ENCODE assay signal across 8 cellular contexts in the genomic region with DNA sequence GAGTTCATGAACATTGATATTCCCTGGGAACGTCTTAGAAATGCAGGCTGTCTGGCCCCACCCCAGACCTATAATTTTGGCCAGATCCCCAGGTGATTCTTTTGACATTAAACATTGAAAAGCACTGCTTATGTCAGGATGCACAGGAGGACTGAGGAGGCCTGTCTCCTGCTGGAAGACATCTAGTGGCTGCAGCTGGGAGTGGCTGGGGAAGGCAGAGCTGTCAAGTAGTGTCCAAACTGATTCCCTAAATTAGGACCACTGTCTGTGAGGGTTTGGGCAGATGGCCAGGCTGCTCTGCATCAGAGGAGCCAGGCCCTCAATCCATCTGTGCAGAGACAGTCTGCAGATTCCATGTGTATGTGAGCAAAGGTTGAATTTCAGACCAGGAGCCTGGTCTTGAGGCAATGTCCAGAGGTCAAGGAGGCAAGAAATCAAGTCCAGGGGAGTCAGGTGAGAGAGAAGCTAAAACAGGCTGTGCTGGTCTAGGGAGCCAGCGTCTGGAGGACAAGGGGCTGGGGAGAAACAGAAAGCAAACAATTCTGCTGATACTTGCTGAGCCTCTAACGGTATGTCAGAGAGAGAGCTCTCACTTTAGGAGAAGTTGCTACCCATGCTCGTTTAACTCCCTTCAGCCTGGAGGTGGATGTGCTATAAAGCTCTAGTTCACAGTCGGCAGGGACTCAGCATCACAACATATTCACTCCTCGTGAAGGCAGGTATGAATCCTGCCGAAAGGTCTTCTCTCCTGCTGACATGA. TPM values are rescaled to one million over a fixed set of nuclear protein-coding genes. Genes with fewer than 3 reads are reported as not detected.
DNase-seq lines count a peak whose midpoint lies in the region; ATAC-seq and TF ChIP-seq lines count a peak whose summit lies in the region.

No MANE protein-coding gene starts in this region.

- CTCF ChIA-PET in RWPE1 (lab: Yijun Ruan, JAX) = interaction anchor here (0.6 kb wide), 1 partner anchor 1977 kb away, joined by 3 read pairs; no protein-coding TSS in a partner anchor
- CTCF ChIA-PET in naive thymus-derived CD4-positive, alpha-beta T cell (lab: Charles Lee) = interaction anchor here (1.0 to 2.0 kb wide), 6 partner anchors 28 to 134 kb away, joined by 3 to 7 read pairs (median 4); a partner anchor contains a TSS

- no peaks in the 10 kb centered on the region for H3K9me2 ChIP-seq in DOHH2 (replicated peaks; ENCODE audit: control insufficient read depth, low read length)

- H3K36me3 Mint-ChIP-seq in naive thymus-derived CD4-positive, alpha-beta T cell = peaks cover 0 to 23% (median 0%) of the 10 kb centered on the region in 5 donors

- no peaks in the 10 kb centered on the region for H3F3A ChIP-seq in DOHH2 (ENCODE audit: control insufficient read depth, insufficient read depth)

- no peaks in the 10 kb centered on the region for H3K36me3 ChIP-seq in DOHH2 (ENCODE audit: control insufficient read depth, low read length)
- no peaks in the 10 kb centered on the region for H3K36me3 ChIP-seq in naive thymus-derived CD4-positive, alpha-beta T cell (ENCODE audit: control insufficient read depth in 2 of 3, insufficient read depth in 3 of 3, low read length in 3 of 3)

- peak; percentile 53 for TF ChIP-seq CTCF in DOHH2 (IDR thresholded peaks at IDR 0.05; ENCODE audit: low read depth, low read length, poor library complexity, severe bottlenecking)
- peak; percentile 23; the same call in 1 of the 2 replicates for TF ChIP-seq CTCF in RWPE1 (conservative IDR thresholded peaks at IDR 0.05; ENCODE audit: low read depth)

- H3K9me3 ChIP-seq in DOHH2 (ENCODE audit: control insufficient read depth, insufficient read depth, low read length) = no peaks in the 10 kb centered on the region
- H3K9me3 ChIP-seq in naive thymus-derived CD4-positive, alpha-beta T cell (ENCODE audit: control insufficient read depth in 2 of 3, low read length in 3 of 3) = no peaks in the 10 kb centered on the region

- H3K27ac ChIP-seq in DOHH2 (ENCODE audit: low read depth, low read length) (no peak overlapping the region), RWPE1 (no peak overlapping the region)
- no peak overlapping the region for H3K27ac ChIP-seq in naive thymus-derived CD4-positive, alpha-beta T cell (ENCODE audit: low read depth, low read length)

- H4K20me1 ChIP-seq in DOHH2 (ENCODE audit: control insufficient read depth, insufficient read depth, low read depth, low read length) = no peaks in the 10 kb centered on the region

- H3K27ac Mint-ChIP-seq in naive thymus-derived CD4-positive, alpha-beta T cell = peak overlapping the region; percentile 59 to 100 (median 93)

- H3K4me2 ChIP-seq in DOHH2 (ENCODE audit: low read length) = no peak overlapping the region

- H3K4me1 Mint-ChIP-seq in naive thymus-derived CD4-positive, alpha-beta T cell = peaks cover 28 to 72% (median 64%) of the 10 kb centered on the region in 7 donors

- no peaks in the 10 kb centered on the region for H3K79me2 ChIP-seq in DOHH2 (ENCODE audit: control insufficient read depth, low read length)

- POLR2A ChIA-PET in RWPE1 (lab: Yijun Ruan, JAX; ENCODE audit: low non-redundant PET) = no interaction called here
- POLR2A ChIA-PET in naive thymus-derived CD4-positive, alpha-beta T cell (lab: Charles Lee) = interaction anchor here (0.6 to 3.9 kb wide), 3 partner anchors 11 to 76 kb away, joined by 4 to 20 read pairs (median 6); no protein-coding TSS in a partner anchor

- H3K9me3 Mint-ChIP-seq in naive thymus-derived CD4-positive, alpha-beta T cell = peaks cover 0 to 5% (median 0%) of the 10 kb centered on the region in 11 donors

- H3K4me3 Mint-ChIP-seq in naive thymus-derived CD4-positive, alpha-beta T cell = peak overlapping the region in 9 of 10 donors; percentile 11 to 65 (median 40)

- no peak overlapping the region for H3K4me3 ChIP-seq in DOHH2 (ENCODE audit: low read length)
- no peak overlapping the region for H3K4me3 ChIP-seq in naive thymus-derived CD4-positive, alpha-beta T cell (ENCODE audit: low read length)

- no peak for ATAC-seq in naive thymus-derived CD4-positive, alpha-beta T cell
- ATAC-seq in HG02981 (IDR thresholded peaks at IDR 0.05; ENCODE audit: unreplicated experiment) = no peak

- intact Hi-C loops in naive thymus-derived CD4-positive, alpha-beta T cell (cut with micrococcal nuclease) = loop anchor here (1.0 to 10.0 kb wide), 3 partner anchors 132 to 979 kb away; a partner anchor contains a TSS

- DNase-seq in HCEC 1CT = peak; percentile 41
- peak; percentile 44 for DNase-seq in RWPE1 (ENCODE audit: low spot score)
- peak; percentile 58 for DNase-seq in ecto neural progenitor cell (ENCODE audit: low spot score)
- peak in 3 of 9 donors; percentile 24 to 39 (median 28) for DNase-seq in naive thymus-derived CD4-positive, alpha-beta T cell
- DNase-seq in SKM-1 (lab: John Stamatoyannopoulos, UW; ENCODE audit: unreplicated experiment) = no peak
- no peak for DNase-seq in NOMO-1 treated with dmso at 0.1 percent for 144 hours (lab: John Stamatoyannopoulos, UW; ENCODE audit: unreplicated experiment)

- H3K27me3 ChIP-seq in DOHH2 (ENCODE audit: control insufficient read depth, low read length) = no peaks in the 10 kb centered on the region
- H3K27me3 ChIP-seq in naive thymus-derived CD4-positive, alpha-beta T cell (ENCODE audit: control insufficient read depth in 2 of 2, insufficient read depth in 2 of 2, low read length in 2 of 2) = no peaks in the 10 kb centered on the region

- H3K27me3 Mint-ChIP-seq in naive thymus-derived CD4-positive, alpha-beta T cell = no peaks in the 10 kb centered on the region

- no peaks in the 10 kb centered on the region for H3K4me1 ChIP-seq in DOHH2 (ENCODE audit: control insufficient read depth, low read length)
- H3K4me1 ChIP-seq in naive thymus-derived CD4-positive, alpha-beta T cell (ENCODE audit: control insufficient read depth in 2 of 2, insufficient read depth in 2 of 2, low read length in 2 of 2) = peaks cover 55 to 57% of the 10 kb centered on the region in 2 donors

RNA-seq across cellular contexts. Expression of a gene that starts 15.3 kb away (rescaled TPM):
- total RNA-seq in naive thymus-derived CD4-positive, alpha-beta T cell = 10 to 100 TPM; 24.8 to 62.9 (median 27.5) TPM
- 10 to 100 TPM; 12.0 to 33.3 TPM for polyA plus RNA-seq in naive thymus-derived CD4-positive, alpha-beta T cell

RNA-seq across cellular contexts. Expression of a gene that starts 28.9 kb away (rescaled TPM):
- total RNA-seq in naive thymus-derived CD4-positive, alpha-beta T cell = not detected
- polyA plus RNA-seq in naive thymus-derived CD4-positive, alpha-beta T cell = not detected

Comparison
In these comparisons a context has a peak if more than half of its experiments do, and no peak if none do; other contexts are left out.
1. DNase-seq: peak in HCEC 1CT (single experiment), RWPE1 (single experiment) and ecto neural progenitor cell (single experiment); none in SKM-1 (single experiment) and NOMO-1 treated with dmso at 0.1 percent for 144 hours (single experiment).